Comparison of ENCODE assay signal across 2 cellular contexts in the genomic region with DNA sequence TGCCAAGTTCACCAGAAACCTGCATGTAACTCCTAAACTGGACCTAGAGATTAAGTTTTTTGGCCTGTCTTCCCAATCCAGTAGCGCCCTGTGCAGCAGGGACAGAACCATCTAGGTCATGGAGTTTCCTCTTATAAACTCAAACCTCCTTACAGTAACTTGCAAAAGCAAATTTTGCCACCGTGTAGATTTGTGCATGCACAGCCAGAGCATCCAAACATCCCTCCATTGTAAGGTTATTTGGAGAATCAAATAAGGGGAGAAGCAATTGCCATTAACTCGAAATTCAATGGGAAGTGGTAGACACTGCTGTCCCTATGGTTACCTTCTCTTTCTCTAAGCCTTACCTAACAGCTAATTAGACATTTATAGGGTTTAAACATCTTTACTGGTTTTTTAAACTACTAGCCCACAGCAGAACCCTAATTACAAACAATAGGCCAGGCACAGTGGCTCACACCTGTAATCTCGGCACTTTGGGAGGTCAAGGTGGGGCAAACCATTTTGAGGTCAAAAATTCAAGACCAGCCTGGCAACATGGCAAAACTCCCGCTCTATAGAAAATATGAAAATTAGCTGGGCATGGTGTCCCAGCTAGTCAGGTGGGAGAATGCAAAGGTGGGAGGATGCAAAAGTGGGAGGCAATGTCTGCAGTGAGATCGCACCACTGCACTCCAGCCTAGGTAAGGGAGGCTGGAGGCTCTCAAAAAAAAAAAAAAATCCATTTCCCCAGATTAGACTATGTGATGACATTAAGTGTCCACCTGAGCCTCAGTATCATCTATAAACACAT.
TF ChIP-seq lines count a peak whose summit lies in the region.

No MANE protein-coding gene starts in this region.

TF ChIP-seq in PFSK-1, 5 proteins besides CTCF, POLR2A, EP300 and RAD21 (continued from another document):
- TF ChIP-seq TAF1 (IDR thresholded peaks at IDR 0.05; ENCODE audit: borderline replicate concordance, insufficient read depth, low read length) (no peak; the same call in 1 of the 2 replicates), REST (IDR thresholded peaks at IDR 0.05; ENCODE audit: insufficient read depth in 1 of 2, low read depth in 2 of 2, low read length in 2 of 2) (no peak), POLR2AphosphoS5 (IDR thresholded peaks at IDR 0.05; ENCODE audit: low read depth, low read length) (peak; percentile 88)

TF ChIP-seq in H1, 55 proteins besides CTCF, POLR2A, EP300 and RAD21 (continued from another document):
- TF ChIP-seq POLR2AphosphoS5 (IDR thresholded peaks at IDR 0.05; ENCODE audit: low read depth, low read length) = peak; percentile 40; the same call in 1 of the 2 replicates
- TF ChIP-seq SRF (IDR thresholded peaks at IDR 0.05; ENCODE audit: low read depth, low read length) = no peak
TF ChIP-seq in H1: peak in this region for 1.
